ENCODE assay signal across 16 cellular contexts in the genomic region with DNA sequence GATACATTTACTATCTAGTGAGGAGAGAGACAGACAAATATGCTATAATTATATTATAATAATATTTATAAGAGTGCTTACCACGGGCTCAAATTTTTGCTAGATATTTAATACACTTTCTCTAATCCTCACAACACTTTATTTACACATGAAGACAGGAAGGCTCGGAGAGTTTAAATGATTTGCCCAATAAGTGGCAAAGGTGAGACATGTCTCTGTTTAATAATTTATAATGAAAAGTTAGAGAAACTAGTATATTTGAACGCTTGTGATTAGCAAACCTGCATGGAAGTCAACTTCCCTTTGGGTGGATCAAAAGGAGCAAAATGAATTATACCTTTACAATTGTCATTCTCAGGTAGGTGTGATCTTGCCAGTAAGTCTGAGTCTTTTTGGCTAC.
"Had no signal": no experiment of that assay in that cellular context is flagged by ENCODE, and none has a peak within 500 bp of the region (broad histone marks: within the 10 kb centered on the region; RNA-seq: fewer than 3 reads in every experiment).

No MANE protein-coding gene starts in this region.

- H3K9me3 ChIP-seq: prostate gland, thyroid gland had no signal

- H3K27ac ChIP-seq: coronary artery, foreskin keratinocyte, neural progenitor cell, thyroid gland had no signal

- H2AFZ ChIP-seq: neural progenitor cell had no signal

- H3K9ac ChIP-seq: neural progenitor cell had no signal

- H3K36me3 ChIP-seq: neural progenitor cell, prostate gland, thyroid gland had no signal

- DNase-seq: dermis blood vessel endothelial cell; effector memory CD8-positive, alpha-beta T cell; foreskin keratinocyte; naive thymus-derived CD4-positive, alpha-beta T cell; right cardiac atrium; small intestine; stimulated activated CD4-positive, alpha-beta T cell treated with anti-CD3 and anti-CD28 coated beads, Interleukin-15, amount 100 ng/mL, for 24 hours; stimulated activated CD4-positive, alpha-beta T cell treated with anti-CD3 and anti-CD28 coated beads, Interleukin-2, amount 100 ng/mL, for 48 hours; stimulated activated naive B cell treated with anti-CD40 and anti-IgM and Interleukin-4, amounts not matched to agents 10 μg/mL and 1 μg/mL and 100 μg/mL, for 72 hours; thyroid gland had no signal

- FAIRE-seq: endometrium, keratinocyte, small intestine had no signal

- H3K4me3 ChIP-seq: coronary artery, lung, neural progenitor cell, prostate gland, thyroid gland had no signal

- H3K27me3 ChIP-seq: foreskin keratinocyte, neural progenitor cell, thyroid gland had no signal

- ATAC-seq: effector memory CD8-positive, alpha-beta T cell; foreskin keratinocyte; naive thymus-derived CD4-positive, alpha-beta T cell; right cardiac atrium; stimulated activated naive B cell treated with anti-CD40 and anti-IgM and Interleukin-4, amounts not matched to agents 10 μg/mL and 1 μg/mL and 100 μg/mL, for 72 hours had no signal

- H3K4me1 ChIP-seq: foreskin keratinocyte, prostate gland, thyroid gland had no signal
